10 cellular contexts compared by ENCODE assay signal in the genomic region with DNA sequence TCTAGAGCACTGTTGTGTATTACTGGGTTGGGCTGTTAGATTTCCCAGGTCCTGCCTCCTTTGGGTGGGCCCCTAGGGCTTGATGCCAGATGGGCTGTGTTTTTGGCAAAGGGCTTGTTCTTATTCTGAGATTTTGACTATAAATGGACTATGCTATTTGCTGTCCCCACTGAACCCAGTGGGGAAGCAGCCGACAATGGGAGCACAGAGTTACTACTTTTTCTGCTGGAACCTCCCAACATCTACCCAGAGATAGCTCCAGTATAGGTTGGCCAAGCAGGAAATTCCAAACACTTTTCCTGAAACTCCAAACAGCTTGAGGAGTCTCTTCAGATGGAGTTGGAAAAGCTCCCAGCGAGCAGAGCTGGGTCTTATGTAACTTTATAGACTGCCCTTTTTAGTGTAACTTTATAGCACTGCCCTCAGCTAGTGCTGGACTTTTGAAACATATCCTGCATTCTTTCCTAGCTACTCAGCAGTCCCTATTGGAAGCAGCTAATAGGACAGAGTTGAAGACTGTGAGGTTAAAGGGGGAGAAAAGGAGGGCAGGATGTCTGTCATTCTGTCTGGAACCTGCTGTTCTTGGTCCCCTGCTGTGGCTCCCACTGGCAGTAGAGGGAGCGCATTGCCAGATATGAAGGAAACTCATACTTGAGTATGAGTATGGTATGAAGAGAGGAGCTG. TPM values are rescaled to one million over a fixed set of nuclear protein-coding genes. Genes with fewer than 3 reads are reported as not detected.
DNase-seq lines count a peak whose midpoint lies in the region; ATAC-seq and TF ChIP-seq lines count a peak whose summit lies in the region.
"Had no signal": no experiment of that assay in that cellular context is flagged by ENCODE, and none has a peak within 500 bp of the region (broad histone marks: within the 10 kb centered on the region; RNA-seq: fewer than 3 reads in every experiment).

No MANE protein-coding gene starts in this region.

- TF ChIP-seq CTCF in HFF-Myc (IDR thresholded peaks at IDR 0.05; ENCODE audit: low read depth, low read length, missing control alignments) (peak; percentile 37), breast epithelium (IDR thresholded peaks at IDR 0.05) (peak in 2 of 3 donors; percentile 23), kidney epithelial cell (IDR thresholded peaks at IDR 0.05; ENCODE audit: insufficient read depth, low read length, poor library complexity, severe bottlenecking) (peak; percentile 35), stomach (IDR thresholded peaks at IDR 0.05) (peak in 2 of 7 experiments; percentile 4 to 33)

- no peaks in the 10 kb centered on the region for H3K27me3 ChIP-seq in breast epithelium
- H3K27me3 ChIP-seq in kidney epithelial cell (ENCODE audit: control insufficient read depth, insufficient read depth, low read length): no peaks in the 10 kb centered on the region
- H3K27me3 ChIP-seq in stomach: no peaks in the 10 kb centered on the region

- TF ChIP-seq POLR2A in breast epithelium (IDR thresholded peaks at IDR 0.05) (no peak), stomach (IDR thresholded peaks at IDR 0.05) (no peak)

- TF ChIP-seq EP300 in stomach (IDR thresholded peaks at IDR 0.05): no peak

- H3K9me3 ChIP-seq in breast epithelium: no peaks in the 10 kb centered on the region
- H3K9me3 ChIP-seq in stomach: no peaks in the 10 kb centered on the region

- H3K4me3 ChIP-seq in HFF-Myc (replicated peaks; ENCODE audit: low read depth, low read length) (no peak overlapping the region), breast epithelium (peak overlapping the region in 1 of 3 donors; percentile 2), kidney epithelial cell (ENCODE audit: low read depth, low read length) (no peak overlapping the region), stomach (no peak overlapping the region)

- 26 to 46% (median 29%) methylated on average over 3 of the region's 3 CpGs for WGBS in stomach, 5 donors

- DNase-seq in HFF-Myc (ENCODE audit: extremely low read depth, low read depth) (peak; percentile 96), breast epithelium (ENCODE audit: low spot score in 2 of 2) (peak; percentile 62 to 73), kidney epithelial cell (ENCODE audit: low read depth) (peak; percentile 67), stomach (peak; percentile 51), NCI-H2081 (lab: John Stamatoyannopoulos, UW) (no peak)
- no peak for DNase-seq in stimulated activated naive CD4-positive, alpha-beta T cell treated with Interleukin-2 at 50 U/mL for 16 hours (lab: John Stamatoyannopoulos, UW)
- DNase-seq in NK-92 treated with Interleukin-12 subunit alpha and Interleukin-12 subunit beta, amount 100 ng/mL, for 24 hours (lab: John Stamatoyannopoulos, UW): no peak
- DNase-seq: activated T-cell treated with anti-CD3 and anti-CD28 coated beads, Interleukin-2, amount 50 U/mL, for 72 hours had no signal

- no peaks in the 10 kb centered on the region for H3K36me3 ChIP-seq in breast epithelium
- H3K36me3 ChIP-seq in kidney epithelial cell (ENCODE audit: control insufficient read depth, insufficient read depth, low read length): no peaks in the 10 kb centered on the region
- H3K36me3 ChIP-seq in stomach: no peaks in the 10 kb centered on the region

- no peak for ATAC-seq in GM21447 (IDR thresholded peaks at IDR 0.05; ENCODE audit: unreplicated experiment)
- ATAC-seq: activated T-cell treated with anti-CD3 and anti-CD28 coated beads, Interleukin-2, amount 50 U/mL, for 72 hours had no signal

- peaks cover 0 to 8% of the 10 kb centered on the region in 2 donors for H3K4me1 ChIP-seq in breast epithelium
- peaks cover 15 to 64% (median 22%) of the 10 kb centered on the region in 4 donors for H3K4me1 ChIP-seq in stomach

- H3K27ac ChIP-seq in breast epithelium: peak overlapping the region; percentile 85 to 88
- peak overlapping the region; percentile 69 to 89 (median 82) for H3K27ac ChIP-seq in stomach
- H3K27ac ChIP-seq: KMS-11 had no signal

- intact Hi-C loops in breast epithelium (cut with DNase I; ENCODE audit: low total_unique reads) (no loop called here), stomach (cut with DNase I; ENCODE audit: low total_unique reads) (no loop called here)

RNA-seq across cellular contexts. Expression of gene RUSC2, which starts 21.0 kb away (rescaled TPM):
- total RNA-seq in breast epithelium (10 to 100 TPM; 17.0 to 17.1 (median 17.1) TPM), kidney epithelial cell (29.6 and 33.6 TPM in 2 replicates), stomach (10 to 100 TPM in 2 of 5 donors, 1 to 10 TPM in 3; 3.8 to 34.8 (median 9.9) TPM)
- polyA plus RNA-seq in stomach: 1 to 10 TPM; 3.4 to 6.6 (median 6.5) TPM

Comparison
In these comparisons a context has a peak if more than half of its experiments do, and no peak if none do; other contexts are left out.
1. DNase-seq: peak in HFF-Myc (single experiment), breast epithelium (2 of 2), kidney epithelial cell (single experiment) and stomach (single experiment); none in stimulated activated naive CD4-positive, alpha-beta T cell treated with Interleukin-2 at 50 U/mL for 16 hours (single experiment), NK-92 treated with Interleukin-12 subunit alpha and Interleukin-12 subunit beta, amount 100 ng/mL, for 24 hours (single experiment) and NCI-H2081 (0 of 2).